In genomic region chr6:31157543-31158139, GRCh38 we compare ENCODE assay signal across 8 cellular contexts. TPM values are rescaled to one million over a fixed set of nuclear protein-coding genes. Genes with fewer than 3 reads are reported as not detected.
DNase-seq lines count a peak whose midpoint lies in the region; ATAC-seq, FAIRE-seq and TF ChIP-seq lines count a peak whose summit lies in the region.

TSS of gene CCHCR1 (minus strand) at chr6:31157802. CDS start at chr6:31157600, 202 bp downstream.

- H3K27me3 ChIP-seq in CD4-positive, alpha-beta memory T cell (ENCODE audit: insufficient read depth, low read length) = no peaks in the 10 kb centered on the region
- H3K27me3 ChIP-seq in bronchial epithelial cell (ENCODE audit: control insufficient read depth, insufficient read depth, low read length) = no peaks in the 10 kb centered on the region
- no peaks in the 10 kb centered on the region for H3K27me3 ChIP-seq in right lobe of liver
- no peaks in the 10 kb centered on the region for H3K27me3 ChIP-seq in tibial artery

- 6% methylated on average over 11 of the region's 14 CpGs for WGBS in right lobe of liver (ENCODE audit: insufficient coverage, low coverage, low lambda C conversion rate, missing lambda C conversion rate)

- H3K27ac Mint-ChIP-seq in CD4-positive, alpha-beta memory T cell = peak within 1 kb of the TSS; percentile 75 to 95 (median 93)

- peak within 1 kb of the TSS; percentile 69 for H3K27ac ChIP-seq in CD4-positive, alpha-beta memory T cell (ENCODE audit: low read depth, low read length)
- H3K27ac ChIP-seq in right lobe of liver = peak within 1 kb of the TSS in 2 of 3 donors; percentile 44 to 51
- H3K27ac ChIP-seq in tibial artery = peak within 1 kb of the TSS; percentile 78 to 91

- TF ChIP-seq POLR2A in right lobe of liver (IDR thresholded peaks at IDR 0.05) = no peak

- H3K4me1 ChIP-seq in CD4-positive, alpha-beta memory T cell (ENCODE audit: insufficient read depth, low read length) = peaks cover 22% of the 10 kb centered on the region
- H3K4me1 ChIP-seq in right lobe of liver = peaks cover 0 to 6% (median 0%) of the 10 kb centered on the region in 4 donors
- peaks cover 0 to 23% (median 18%) of the 10 kb centered on the region in 4 donors for H3K4me1 ChIP-seq in tibial artery

- no peaks in the 10 kb centered on the region for H3K9me3 Mint-ChIP-seq in CD4-positive, alpha-beta memory T cell

- peaks cover 13 to 34% (median 23%) of the 10 kb centered on the region in 4 donors for H3K4me1 Mint-ChIP-seq in CD4-positive, alpha-beta memory T cell

- H3K4me3 Mint-ChIP-seq in CD4-positive, alpha-beta memory T cell = peak within 1 kb of the TSS; percentile 87 to 95 (median 90)

- CTCF ChIA-PET in CD4-positive, alpha-beta memory T cell (lab: Charles Lee; ENCODE audit: partially characterized antibody) = interaction anchor here (0.6 to 1.7 kb wide), 6 partner anchors 8 to 241 kb away, joined by 3 to 7 read pairs (median 4); no protein-coding TSS in a partner anchor

- DNase-seq in CD4-positive, alpha-beta memory T cell = no peak
- DNase-seq in HT-29 (ENCODE audit: low spot score) (no peak), bronchial epithelial cell (ENCODE audit: low read depth) (no peak), right lobe of liver (no peak), tibial artery (no peak), NCI-H524 (lab: John Stamatoyannopoulos, UW) (no peak)
- DNase-seq in activated CD4-positive, alpha-beta T cell treated with anti-CD3 and anti-CD28 coated beads, Interleukin-2, amount 50 U/mL, for 4 hours = no peak

- peak within 1 kb of the TSS; percentile 59 to 70 for H3K4me3 ChIP-seq in CD4-positive, alpha-beta memory T cell (ENCODE audit: low read length in 2 of 2)
- peak within 1 kb of the TSS; percentile 75 for H3K4me3 ChIP-seq in bronchial epithelial cell (ENCODE audit: low read depth, low read length)
- peak within 1 kb of the TSS; percentile 58 to 69 (median 62) for H3K4me3 ChIP-seq in right lobe of liver
- H3K4me3 ChIP-seq in tibial artery = peak within 1 kb of the TSS; percentile 70 to 78

- no peaks in the 10 kb centered on the region for H3K9me3 ChIP-seq in CD4-positive, alpha-beta memory T cell (ENCODE audit: control insufficient read depth in 1 of 2, low read length in 2 of 2)
- H3K9me3 ChIP-seq in right lobe of liver (no peaks in the 10 kb centered on the region), tibial artery (no peaks in the 10 kb centered on the region)

- POLR2A ChIA-PET in CD4-positive, alpha-beta memory T cell (lab: Charles Lee; ENCODE audit: partially characterized antibody) = interaction anchor here (0.6 to 4.0 kb wide), 9 partner anchors 23 to 831 kb away, joined by 3 to 34 read pairs (median 3); partner anchors contain the start of gene TRIM39

- ATAC-seq in right lobe of liver = peak in 3 of 4 donors; percentile 29 to 35 (median 34)
- ATAC-seq in GM18873 (IDR thresholded peaks at IDR 0.05; ENCODE audit: low FRiP score, unreplicated experiment) = no peak

- TF ChIP-seq CTCF in bronchial epithelial cell (IDR thresholded peaks at IDR 0.05; ENCODE audit: insufficient read depth, low read length, severe bottlenecking) (no peak), right lobe of liver (IDR thresholded peaks at IDR 0.05) (no peak), tibial artery (IDR thresholded peaks at IDR 0.05) (no peak)

- no peaks in the 10 kb centered on the region for H3K27me3 Mint-ChIP-seq in CD4-positive, alpha-beta memory T cell

- H3K36me3 Mint-ChIP-seq in CD4-positive, alpha-beta memory T cell = peaks cover 7 to 11% of the 10 kb centered on the region in 2 donors

- intact Hi-C loops in CD4-positive, alpha-beta memory T cell (cut with micrococcal nuclease) = loop anchor here (1.0 to 2.0 kb wide), 6 partner anchors 20 to 541 kb away; partner anchors contain the start of genes HLA-B, MRPS18B and PPP1R10
- intact Hi-C loops in right lobe of liver (cut with DNase I) (no loop called here), tibial artery (cut with DNase I; ENCODE audit: low total_unique reads) (loop anchor here (5.0 kb wide), 1 partner anchor 40 kb away; no protein-coding TSS in a partner anchor)

- no peak for FAIRE-seq in bronchial epithelial cell (lab: Jason Lieb, UNC)

- no peaks in the 10 kb centered on the region for H3K36me3 ChIP-seq in CD4-positive, alpha-beta memory T cell (ENCODE audit: insufficient read depth, low read length)
- peaks cover 2% of the 10 kb centered on the region for H3K36me3 ChIP-seq in bronchial epithelial cell (ENCODE audit: control insufficient read depth, insufficient read depth, low read length)
- H3K36me3 ChIP-seq in right lobe of liver = no peaks in the 10 kb centered on the region
- H3K36me3 ChIP-seq in tibial artery = peaks cover 0 to 32% (median 9%) of the 10 kb centered on the region in 3 donors

RNA-seq across cellular contexts. Expression of gene CCHCR1, which starts in this region (rescaled TPM):
- total RNA-seq in CD4-positive, alpha-beta memory T cell = 10 to 100 TPM; 29.8 to 30.5 TPM
- polyA plus RNA-seq in CD4-positive, alpha-beta memory T cell = 1 to 10 TPM; 3.4 to 8.0 TPM
- 30.8 and 38.0 TPM in 2 replicates for total RNA-seq in HT-29 (2014; rRNA removed; shearing (Covaris generic))
- total RNA-seq in bronchial epithelial cell = 14.5 and 25.2 TPM in 2 replicates
- 1 to 10 TPM; 6.0 to 9.1 (median 8.0) TPM for total RNA-seq in right lobe of liver

Comparison
In these comparisons a context has a peak if more than half of its experiments do, and no peak if none do; other contexts are left out.
1. intact Hi-C loops: an anchor here in CD4-positive, alpha-beta memory T cell (1.0 to 2.0 kb wide) and tibial artery (5.0 kb wide); none called in right lobe of liver.